1 cellular context compared by ENCODE assay signal in the genomic region with DNA sequence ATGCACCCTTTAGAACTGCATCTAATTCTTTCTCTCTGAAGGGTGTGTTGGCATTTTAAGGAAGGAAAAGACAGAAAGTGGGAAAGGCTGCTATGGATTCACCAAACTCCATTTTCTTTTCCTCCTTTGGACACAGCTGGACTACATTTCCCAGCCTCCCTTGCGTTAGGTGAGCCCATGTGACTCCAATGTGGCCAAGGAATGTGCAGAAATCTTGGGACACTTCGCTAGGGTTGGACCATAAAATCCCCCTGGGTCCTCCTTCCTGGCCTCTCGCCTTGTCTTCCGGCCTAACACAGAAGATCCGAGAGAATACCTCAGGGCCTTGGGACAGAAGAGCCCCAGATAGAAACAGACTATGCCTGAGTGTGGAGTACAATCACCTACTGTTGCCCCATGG.
TF ChIP-seq lines count a peak whose summit lies in the region.

No MANE protein-coding gene starts in this region.

TF ChIP-seq in HepG2, 621 proteins besides CTCF, POLR2A, EP300 and RAD21 (continued from another document):
- TF ChIP-seq ZNF691 (CRISPR knock-in tag; IDR thresholded peaks at IDR 0.05; ENCODE audit: borderline replicate concordance, low read depth) (no peak), ZNF614 (CRISPR knock-in tag; IDR thresholded peaks at IDR 0.05; ENCODE audit: borderline replicate concordance) (no peak), HCFC1 (IDR thresholded peaks at IDR 0.05; ENCODE audit: low read depth, low read length) (peak; percentile 31; the same call in 1 of the 2 replicates), ZNF326 (CRISPR knock-in tag; IDR thresholded peaks at IDR 0.05; ENCODE audit: borderline replicate concordance) (no peak), THAP11 (CRISPR knock-in tag; IDR thresholded peaks at IDR 0.05) (peak; percentile 92), ZNF552 (CRISPR knock-in tag; IDR thresholded peaks at IDR 0.05; ENCODE audit: borderline replicate concordance) (no peak), ZNF143 (CRISPR knock-in tag; IDR thresholded peaks at IDR 0.05) (peak; percentile 85), KLF12 (CRISPR knock-in tag; IDR thresholded peaks at IDR 0.05; ENCODE audit: borderline replicate concordance) (no peak), KMT2A (CRISPR knock-in tag; IDR thresholded peaks at IDR 0.05) (no peak)
